8 cellular contexts compared by ENCODE assay signal in the genomic region with DNA sequence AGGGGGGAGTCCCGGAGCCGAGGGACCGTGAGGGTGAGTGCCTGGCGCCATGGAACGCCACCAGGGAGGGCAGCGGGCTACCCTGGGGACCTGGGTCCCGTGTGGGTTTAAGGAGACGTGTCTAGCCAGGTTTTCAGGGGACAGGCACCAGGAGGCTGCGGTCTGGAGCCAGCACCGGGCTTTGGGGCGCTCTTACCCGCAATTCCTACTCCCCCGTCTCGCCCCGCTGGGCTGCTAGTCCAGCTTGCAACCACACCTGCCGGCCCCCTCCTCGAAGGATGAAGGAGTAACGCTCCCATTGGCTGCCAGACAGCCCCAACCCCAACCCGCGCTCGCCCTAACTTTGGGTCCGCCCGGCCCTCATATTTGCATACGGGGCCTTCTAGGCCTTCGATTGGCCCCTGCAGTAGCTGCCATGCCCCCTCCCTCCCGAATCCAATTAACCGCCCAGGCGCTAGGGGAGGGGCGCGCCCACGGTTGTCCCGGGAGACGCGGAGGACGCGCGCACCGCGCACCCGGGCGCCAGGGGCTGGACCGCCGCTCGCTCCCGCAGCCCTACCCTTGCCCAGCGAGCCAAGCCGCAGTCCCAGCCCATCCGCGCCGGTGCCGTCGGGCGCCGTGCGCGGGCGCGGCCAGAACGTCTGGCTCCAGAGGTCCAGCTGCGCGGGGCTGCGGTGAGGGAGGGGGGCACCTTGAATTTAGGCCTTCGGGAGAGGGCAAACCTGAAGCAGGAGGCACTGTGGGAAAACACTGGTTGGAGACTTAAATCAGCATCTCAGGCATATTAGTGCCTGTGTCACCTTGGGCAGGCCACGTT. TPM values are rescaled to one million over a fixed set of nuclear protein-coding genes. Genes with fewer than 3 reads are reported as not detected.
DNase-seq lines count a peak whose midpoint lies in the region; ATAC-seq, FAIRE-seq and TF ChIP-seq lines count a peak whose summit lies in the region.

Gene TTLL6 (minus strand): TSS at position 456 of the 817 bp plus-strand sequence. CDS start 157 bp downstream, at position 299.

- TF ChIP-seq CTCF in activated CD8-positive, alpha-beta T cell treated with anti-CD3 and anti-CD28 coated beads for 36 hours (IDR thresholded peaks at IDR 0.05) = no peak
- TF ChIP-seq CTCF in lung (IDR thresholded peaks at IDR 0.05; ENCODE audit: control extremely low read depth, extremely low read depth) = no peak

- H3K4me3 ChIP-seq in lung = no peak within 1 kb of the TSS

- TF ChIP-seq POLR2A in GM12891 (IDR thresholded peaks at IDR 0.05; ENCODE audit: low read depth, low read length) = no peak

- H3K36me3 ChIP-seq in lung (ENCODE audit: control insufficient read depth in 2 of 2, insufficient read depth in 2 of 2, low read length in 2 of 2) = no peaks in the 10 kb centered on the region

- POLR2A ChIA-PET in activated CD8-positive, alpha-beta T cell treated with anti-CD3 and anti-CD28 coated beads for 36 hours (lab: Charles Lee) = interaction anchor here (0.8 kb wide), 1 partner anchor 62 kb away, joined by 3 read pairs; no protein-coding TSS in a partner anchor

- peaks cover 18% of the 10 kb centered on the region for H3K4me1 Mint-ChIP-seq in activated CD8-positive, alpha-beta T cell treated with anti-CD3 and anti-CD28 coated beads for 36 hours (ENCODE audit: low read depth)

- H3K27ac Mint-ChIP-seq in activated CD8-positive, alpha-beta T cell treated with anti-CD3 and anti-CD28 coated beads for 36 hours = no peak within 1 kb of the TSS

- DNase-seq in GM12891 (ENCODE audit: insufficient read length, low spot score) (peak; percentile 82), NCI-H526 treated with DMSO at 0.1 percent for 48 hours (lab: John Stamatoyannopoulos, UW) (peak; percentile 94), lung (ENCODE audit: low spot score) (peak; percentile 91), SW 1271 (lab: John Stamatoyannopoulos, UW) (no peak)
- DNase-seq in activated CD8-positive, alpha-beta T cell treated with anti-CD3 and anti-CD28 coated beads for 36 hours = peak; percentile 76
- DNase-seq in effector CD8-positive, alpha-beta T cell (lab: John Stamatoyannopoulos, UW) = peak; percentile 74
- DNase-seq in stimulated activated CD4-positive, alpha-beta T cell treated with anti-CD3 and anti-CD28 coated beads, TNF-alpha, amount 100 ng/mL, for 24 hours (ENCODE audit: low read depth in 3 of 3) = peak; percentile 60 to 73 (median 63)

- 1 to 2% methylated on average over 57 to 64 of the region's 64 CpGs for WGBS in lung, 2 donors

- CTCF ChIA-PET in activated CD8-positive, alpha-beta T cell treated with anti-CD3 and anti-CD28 coated beads for 36 hours (lab: Charles Lee) = interaction anchor here (0.6 to 18.1 kb wide), 10 partner anchors 13 to 216 kb away, joined by 3 to 614 read pairs (median 4); partner anchors contain the start of genes PRAC1 and PRAC2

- H3K27me3 ChIP-seq in lung (ENCODE audit: control insufficient read depth, insufficient read depth) = no peaks in the 10 kb centered on the region

- H3K27ac ChIP-seq in lung (ENCODE audit: low read depth in 1 of 2, low read length in 1 of 2) = no peak within 1 kb of the TSS

- H3K4me1 ChIP-seq in lung (ENCODE audit: control insufficient read depth in 2 of 2, insufficient read depth in 2 of 2, low read length in 2 of 2) = peaks cover 0 to 10% of the 10 kb centered on the region in 2 donors

- intact Hi-C loops in activated CD8-positive, alpha-beta T cell treated with anti-CD3 and anti-CD28 coated beads for 36 hours (cut with micrococcal nuclease) = no loop called here

- ATAC-seq in HG03354 (IDR thresholded peaks at IDR 0.05; ENCODE audit: poor library complexity, severe bottlenecking, unreplicated experiment) = peak; percentile 90
- peak; percentile 94 for ATAC-seq in activated CD8-positive, alpha-beta T cell treated with anti-CD3 and anti-CD28 coated beads for 36 hours
- ATAC-seq in lung (ENCODE audit: insufficient read depth, low FRiP score) = peak; percentile 99

- H3K36me3 Mint-ChIP-seq in activated CD8-positive, alpha-beta T cell treated with anti-CD3 and anti-CD28 coated beads for 36 hours (ENCODE audit: low read depth) = no peaks in the 10 kb centered on the region

- H3K9me3 Mint-ChIP-seq in activated CD8-positive, alpha-beta T cell treated with anti-CD3 and anti-CD28 coated beads for 36 hours = no peaks in the 10 kb centered on the region

- H3K4me3 Mint-ChIP-seq in activated CD8-positive, alpha-beta T cell treated with anti-CD3 and anti-CD28 coated beads for 36 hours = peak within 1 kb of the TSS; percentile 63

- peaks cover 46% of the 10 kb centered on the region for H3K27me3 Mint-ChIP-seq in activated CD8-positive, alpha-beta T cell treated with anti-CD3 and anti-CD28 coated beads for 36 hours

- FAIRE-seq in GM12891 (lab: Jason Lieb, UNC) = peak; percentile 74

- H3K9me3 ChIP-seq in lung (ENCODE audit: control insufficient read depth in 2 of 2, insufficient read depth in 1 of 2, low read length in 1 of 2) = no peaks in the 10 kb centered on the region

TF ChIP-seq in GM12891, 5 proteins besides CTCF, POLR2A, EP300 and RAD21:
- no peak for TF ChIP-seq PAX5 (IDR thresholded peaks at IDR 0.05; ENCODE audit: insufficient read depth, low read length, severe bottlenecking)
- peak; percentile 87 for TF ChIP-seq POU2F2 (IDR thresholded peaks at IDR 0.05; ENCODE audit: low read depth, low read length)
- TF ChIP-seq POLR2AphosphoS5 (IDR thresholded peaks at IDR 0.05; ENCODE audit: low read depth, low read length) = no peak
- no peak for TF ChIP-seq TAF1 (IDR thresholded peaks at IDR 0.05; ENCODE audit: low read depth, low read length)
- no peak for TF ChIP-seq SPI1 (IDR thresholded peaks at IDR 0.05; ENCODE audit: low read depth, low read length)
TF ChIP-seq in GM12891: peak in this region for 1.

RNA-seq across cellular contexts. Expression of gene TTLL6, which starts in this region (rescaled TPM):
- 0.05 TPM for polyA plus RNA-seq in GM12891 (2012; ENCODE audit: low read depth, missing spikeins)
- not detected for total RNA-seq in activated CD8-positive, alpha-beta T cell treated with anti-CD3 and anti-CD28 coated beads for 36 hours
- 1 to 10 TPM; 2.3 to 2.8 TPM for total RNA-seq in lung
- under 1 TPM; 0.94 to 0.95 TPM for polyA plus RNA-seq in lung

Comparison
In these comparisons a context has a peak if more than half of its experiments do, and no peak if none do; other contexts are left out.
1. Peak in DNase-seq and ATAC-seq in activated CD8-positive, alpha-beta T cell treated with anti-CD3 and anti-CD28 coated beads for 36 hours; RNA of the gene not detected or under 1 TPM.
2. DNase-seq: peak in GM12891 (single experiment), NCI-H526 treated with DMSO at 0.1 percent for 48 hours (single experiment), effector CD8-positive, alpha-beta T cell (single experiment), lung (single experiment) and stimulated activated CD4-positive, alpha-beta T cell treated with anti-CD3 and anti-CD28 coated beads, TNF-alpha, amount 100 ng/mL, for 24 hours (3 of 3); none in SW 1271 (0 of 2).
3. Peak in every context shown above with its lines, with median percentiles within 50 percentile points of each other: ATAC-seq.